ENCODE assay signal across 8 cellular contexts in the genomic region with DNA sequence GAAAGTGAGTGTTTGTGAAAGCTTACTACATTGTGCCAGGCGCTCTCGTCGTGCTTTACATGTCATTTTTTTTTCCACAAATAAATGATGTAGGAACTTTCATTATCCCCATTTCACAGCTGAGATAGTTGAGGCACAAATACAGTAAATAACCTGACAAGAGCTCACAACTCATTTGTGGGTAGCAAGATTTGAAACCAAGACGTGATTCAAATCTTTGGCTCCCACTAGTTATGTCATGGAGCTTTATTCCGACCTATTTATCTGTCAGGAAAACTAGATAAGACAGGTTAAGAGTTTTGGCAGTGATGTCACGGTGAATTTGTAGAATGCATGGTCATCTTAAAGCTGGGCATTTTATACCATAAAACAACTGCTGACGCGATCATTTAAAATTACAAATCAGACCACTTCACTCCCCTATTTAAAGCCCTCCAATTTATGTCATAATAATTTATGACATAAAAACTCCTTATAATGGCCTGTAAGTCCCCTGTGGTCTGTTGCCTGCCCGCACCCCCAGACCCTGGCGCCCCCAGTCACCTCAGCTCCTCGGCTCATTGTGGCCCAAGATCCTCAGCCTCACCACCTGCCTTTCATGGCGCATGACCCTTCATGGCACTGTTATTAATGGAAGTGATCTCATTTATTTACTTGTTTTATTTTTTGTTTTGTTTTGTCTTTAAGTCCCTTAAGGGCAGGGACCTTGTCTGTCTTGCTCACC. TPM values are rescaled to one million over a fixed set of nuclear protein-coding genes. Genes with fewer than 3 reads are reported as not detected.
DNase-seq lines count a peak whose midpoint lies in the region; ATAC-seq and TF ChIP-seq lines count a peak whose summit lies in the region.

No MANE protein-coding gene starts in this region.

- H3K27ac Mint-ChIP-seq in activated T-helper 1 cell treated with anti-CD3 and anti-CD28 coated beads, Interleukin-12 subunit alpha, Interleukin-12 subunit beta, Interleukin-2, Interleukin-4 antibody, amounts not matched to agents 30 ng/mL and 10 ng/mL and 1 ng/mL, durations not matched to agents 14 hours and 24 hours and 36 hours = peak overlapping the region; percentile 98
- H3K27ac Mint-ChIP-seq in immature natural killer cell = peak overlapping the region; percentile 91 to 100 (median 99)

- intact Hi-C loops in activated T-helper 1 cell treated with anti-CD3 and anti-CD28 coated beads, Interleukin-12 subunit alpha, Interleukin-12 subunit beta, Interleukin-2, Interleukin-4 antibody, amounts not matched to agents 30 ng/mL and 10 ng/mL and 1 ng/mL, durations not matched to agents 14 hours and 24 hours and 36 hours (cut with micrococcal nuclease) = loop anchor here (1.0 to 5.0 kb wide), 13 partner anchors 10 to 1482 kb away; a partner anchor contains a TSS

- no peaks in the 10 kb centered on the region for H3K9me3 ChIP-seq in AG04450 (ENCODE audit: control insufficient read depth, insufficient read depth, low read length)
- H3K9me3 ChIP-seq in thoracic aorta = no peaks in the 10 kb centered on the region

- H3K27me3 Mint-ChIP-seq in activated T-helper 1 cell treated with anti-CD3 and anti-CD28 coated beads, Interleukin-12 subunit alpha, Interleukin-12 subunit beta, Interleukin-2, Interleukin-4 antibody, amounts not matched to agents 30 ng/mL and 10 ng/mL and 1 ng/mL, durations not matched to agents 14 hours and 24 hours and 36 hours (ENCODE audit: insufficient read depth) = no peaks in the 10 kb centered on the region
- H3K27me3 Mint-ChIP-seq in immature natural killer cell (ENCODE audit: low read depth in 3 of 3) = peaks cover 10 to 17% (median 15%) of the 10 kb centered on the region in 3 donors

- H3K36me3 Mint-ChIP-seq in activated T-helper 1 cell treated with anti-CD3 and anti-CD28 coated beads, Interleukin-12 subunit alpha, Interleukin-12 subunit beta, Interleukin-2, Interleukin-4 antibody, amounts not matched to agents 30 ng/mL and 10 ng/mL and 1 ng/mL, durations not matched to agents 14 hours and 24 hours and 36 hours (ENCODE audit: low read depth) = peaks cover 20% of the 10 kb centered on the region
- peaks cover 0 to 7% (median 6%) of the 10 kb centered on the region in 3 donors for H3K36me3 Mint-ChIP-seq in immature natural killer cell

- ATAC-seq in GM21526 (IDR thresholded peaks at IDR 0.05; ENCODE audit: low FRiP score, unreplicated experiment) (peak; percentile 1), thoracic aorta (ENCODE audit: insufficient number of reproducible peaks, low FRiP score, low read depth) (no peak), HG02763 (IDR thresholded peaks at IDR 0.05; ENCODE audit: unreplicated experiment) (no peak)

- H3K9me3 Mint-ChIP-seq in activated T-helper 1 cell treated with anti-CD3 and anti-CD28 coated beads, Interleukin-12 subunit alpha, Interleukin-12 subunit beta, Interleukin-2, Interleukin-4 antibody, amounts not matched to agents 30 ng/mL and 10 ng/mL and 1 ng/mL, durations not matched to agents 14 hours and 24 hours and 36 hours = no peaks in the 10 kb centered on the region
- H3K9me3 Mint-ChIP-seq in immature natural killer cell = no peaks in the 10 kb centered on the region

- TF ChIP-seq CTCF in AG04450 (IDR thresholded peaks at IDR 0.05; ENCODE audit: low read depth, low read length) (no peak), thoracic aorta (IDR thresholded peaks at IDR 0.05) (no peak)

- H3K4me1 ChIP-seq in thoracic aorta (ENCODE audit: control insufficient read depth in 1 of 2, low read depth in 2 of 2) = peaks cover 33 to 37% of the 10 kb centered on the region in 2 donors

- H3K27ac ChIP-seq in AG04450 (ENCODE audit: low read depth, low read length) (no peak overlapping the region), thoracic aorta (peak overlapping the region; percentile 98 to 99)

- H3K36me3 ChIP-seq in thoracic aorta = peaks cover 5% of the 10 kb centered on the region

- peak overlapping the region; percentile 91 for H3K4me3 ChIP-seq in AG04450 (ENCODE audit: low read depth, low read length)
- H3K4me3 ChIP-seq in thoracic aorta = peak overlapping the region; percentile 92

- H3K4me3 Mint-ChIP-seq in activated T-helper 1 cell treated with anti-CD3 and anti-CD28 coated beads, Interleukin-12 subunit alpha, Interleukin-12 subunit beta, Interleukin-2, Interleukin-4 antibody, amounts not matched to agents 30 ng/mL and 10 ng/mL and 1 ng/mL, durations not matched to agents 14 hours and 24 hours and 36 hours = peak overlapping the region; percentile 99
- peak overlapping the region; percentile 96 to 100 (median 97) for H3K4me3 Mint-ChIP-seq in immature natural killer cell

- POLR2A ChIA-PET in AG04450 (lab: Yijun Ruan, JAX) = interaction anchor here (0.6 to 1.7 kb wide), 4 partner anchors 10 to 538 kb away, joined by 5 to 7 read pairs (median 6); a partner anchor contains a TSS

- no peak for DNase-seq in AG04450 (ENCODE audit: low read depth, low spot score)
- no peak for DNase-seq in activated T-helper 1 cell treated with anti-CD3 and anti-CD28 coated beads, Interleukin-12 subunit alpha, Interleukin-12 subunit beta, Interleukin-2, Interleukin-4 antibody, amounts not matched to agents 30 ng/mL and 10 ng/mL and 1 ng/mL, durations not matched to agents 14 hours and 24 hours and 36 hours (ENCODE audit: low spot score)
- DNase-seq in immature natural killer cell = no peak
- DNase-seq in thoracic aorta (ENCODE audit: low spot score) = no peak
- DNase-seq in HUDEP-2 (lab: John Stamatoyannopoulos, UW; ENCODE audit: unreplicated experiment in 76 of 76) = no peak
- no peak for DNase-seq in OCI-M1 (lab: John Stamatoyannopoulos, UW)

- CTCF ChIA-PET in AG04450 (lab: Charles Lee) = interaction anchor here (1.3 to 3.9 kb wide), 3 partner anchors 10 to 113 kb away, joined by 3 to 33 read pairs (median 9); no protein-coding TSS in a partner anchor

- no peaks in the 10 kb centered on the region for H3K27me3 ChIP-seq in AG04450 (ENCODE audit: control insufficient read depth, insufficient read depth, low read length)
- no peaks in the 10 kb centered on the region for H3K27me3 ChIP-seq in thoracic aorta (replicated peaks; ENCODE audit: insufficient read depth)

- peaks cover 30% of the 10 kb centered on the region for H3K4me1 Mint-ChIP-seq in activated T-helper 1 cell treated with anti-CD3 and anti-CD28 coated beads, Interleukin-12 subunit alpha, Interleukin-12 subunit beta, Interleukin-2, Interleukin-4 antibody, amounts not matched to agents 30 ng/mL and 10 ng/mL and 1 ng/mL, durations not matched to agents 14 hours and 24 hours and 36 hours (ENCODE audit: low read depth)
- peaks cover 26 to 50% of the 10 kb centered on the region in 2 donors for H3K4me1 Mint-ChIP-seq in immature natural killer cell

RNA-seq across cellular contexts. Expression of a gene that starts 0.7 kb away (rescaled TPM):
- polyA plus RNA-seq in AG04450 (2011; rRNA removed) (18.4 and 25.7 TPM in 2 replicates), immature natural killer cell (10 to 100 TPM; 46.4 to 83.3 (median 76.7) TPM)
- polyA minus RNA-seq in AG04450 (2011; rRNA and poly(A)+ RNA removed) = 29.0 and 34.7 TPM in 2 replicates
- total RNA-seq in activated T-helper 1 cell treated with anti-CD3 and anti-CD28 coated beads, Interleukin-12 subunit alpha, Interleukin-12 subunit beta, Interleukin-2, Interleukin-4 antibody, amounts not matched to agents 30 ng/mL and 10 ng/mL and 1 ng/mL, durations not matched to agents 14 hours and 24 hours and 36 hours = 56.4 and 56.6 TPM in 2 replicates
- total RNA-seq in thoracic aorta = 10 to 100 TPM; 26.1 to 40.8 TPM

RNA-seq across cellular contexts. Expression of a gene that starts 32.2 kb away (rescaled TPM):
- polyA plus RNA-seq in AG04450 (2011; rRNA removed) (0.78 and 1.1 TPM in 2 replicates), immature natural killer cell (1 to 10 TPM in 1 of 3 donors, under 1 TPM in 1, not detected in 1; 0.53 to 1.0 TPM)
- 0.78 and 0.83 TPM in 2 replicates for polyA minus RNA-seq in AG04450 (2011; rRNA and poly(A)+ RNA removed)
- 0.56 and 0.60 TPM in 2 replicates for total RNA-seq in activated T-helper 1 cell treated with anti-CD3 and anti-CD28 coated beads, Interleukin-12 subunit alpha, Interleukin-12 subunit beta, Interleukin-2, Interleukin-4 antibody, amounts not matched to agents 30 ng/mL and 10 ng/mL and 1 ng/mL, durations not matched to agents 14 hours and 24 hours and 36 hours
- total RNA-seq in thoracic aorta = 1 to 10 TPM in 1 of 2 donors, under 1 TPM in 1; 0.95 to 4.1 TPM

RNA-seq across cellular contexts. Expression of a gene that starts 54.9 kb away (rescaled TPM):
- polyA plus RNA-seq in AG04450 (2011; rRNA removed) (14.4 and 14.5 TPM in 2 replicates), immature natural killer cell (1 to 10 TPM in 2 of 3 donors, not detected in 1; 3.4 to 4.7 TPM)
- polyA minus RNA-seq in AG04450 (2011; rRNA and poly(A)+ RNA removed) = 14.2 and 19.5 TPM in 2 replicates
- total RNA-seq in activated T-helper 1 cell treated with anti-CD3 and anti-CD28 coated beads, Interleukin-12 subunit alpha, Interleukin-12 subunit beta, Interleukin-2, Interleukin-4 antibody, amounts not matched to agents 30 ng/mL and 10 ng/mL and 1 ng/mL, durations not matched to agents 14 hours and 24 hours and 36 hours = 10.2 and 11.0 TPM in 2 replicates
- 10 to 100 TPM; 19.5 to 45.8 TPM for total RNA-seq in thoracic aorta
